In genomic region chr16:70700101-70701020, GRCh38 we compare ENCODE assay signal across 8 cellular contexts. TPM values are rescaled to one million over a fixed set of nuclear protein-coding genes. Genes with fewer than 3 reads are reported as not detected.
DNase-seq lines count a peak whose midpoint lies in the region; ATAC-seq, FAIRE-seq and TF ChIP-seq lines count a peak whose summit lies in the region.

No MANE protein-coding gene starts in this region.

- peak; percentile 9 to 57 for DNase-seq in NCI-H2081 (lab: John Stamatoyannopoulos, UW)
- DNase-seq in NCI-H2081 treated with DMSO at 0.1 percent for 48 hours (lab: John Stamatoyannopoulos, UW) = no peak
- DNase-seq in nephron progenitor cell = no peak
- peak; percentile 84 to 93 for DNase-seq in aorta
- no peak for DNase-seq in activated CD8-positive, alpha-beta T cell treated with anti-CD3 and anti-CD28 coated beads for 36 hours
- DNase-seq in COLO829 (ENCODE audit: low spot score) = no peak
- no peak for DNase-seq in small intestine

- H3K27me3 Mint-ChIP-seq in nephron progenitor cell (ENCODE audit: low read depth, poor library complexity) = peaks cover 4% of the 10 kb centered on the region
- no peaks in the 10 kb centered on the region for H3K27me3 Mint-ChIP-seq in activated CD8-positive, alpha-beta T cell treated with anti-CD3 and anti-CD28 coated beads for 36 hours

- intact Hi-C loops in aorta (cut with DNase I) = loop anchor here in 1 of 2 donors (5.0 kb wide), 1 partner anchor 47 kb away; no protein-coding TSS in a partner anchor
- intact Hi-C loops in activated CD8-positive, alpha-beta T cell treated with anti-CD3 and anti-CD28 coated beads for 36 hours (cut with micrococcal nuclease) = no loop called here

- no peak overlapping the region for H3K4me3 Mint-ChIP-seq in nephron progenitor cell
- no peak overlapping the region for H3K4me3 Mint-ChIP-seq in activated CD8-positive, alpha-beta T cell treated with anti-CD3 and anti-CD28 coated beads for 36 hours

- H3K4me1 Mint-ChIP-seq in nephron progenitor cell = peaks cover 59% of the 10 kb centered on the region
- peaks cover 30% of the 10 kb centered on the region for H3K4me1 Mint-ChIP-seq in activated CD8-positive, alpha-beta T cell treated with anti-CD3 and anti-CD28 coated beads for 36 hours (ENCODE audit: low read depth)

- no peaks in the 10 kb centered on the region for H3K36me3 ChIP-seq in ectodermal cell (ENCODE audit: control insufficient read depth, insufficient read depth, low read length)
- no peaks in the 10 kb centered on the region for H3K36me3 ChIP-seq in aorta (ENCODE audit: control insufficient read depth in 1 of 2, insufficient read depth in 2 of 2, low read length in 1 of 2)
- no peaks in the 10 kb centered on the region for H3K36me3 ChIP-seq in small intestine (ENCODE audit: control insufficient read depth in 2 of 2, insufficient read depth in 2 of 2, low read length in 2 of 2)

- peaks cover 13% of the 10 kb centered on the region for H3K36me3 Mint-ChIP-seq in nephron progenitor cell (ENCODE audit: low read depth)
- H3K36me3 Mint-ChIP-seq in activated CD8-positive, alpha-beta T cell treated with anti-CD3 and anti-CD28 coated beads for 36 hours (ENCODE audit: low read depth) = no peaks in the 10 kb centered on the region

- ATAC-seq in aorta (ENCODE audit: low FRiP score) = peak; percentile 72
- ATAC-seq in activated CD8-positive, alpha-beta T cell treated with anti-CD3 and anti-CD28 coated beads for 36 hours = no peak

- H3K27me3 ChIP-seq in ectodermal cell (ENCODE audit: control insufficient read depth, insufficient read depth, low read length, poor library complexity, severe bottlenecking) (no peaks in the 10 kb centered on the region), aorta (ENCODE audit: control insufficient read depth in 1 of 2, insufficient read depth in 2 of 2, low read length in 1 of 2) (no peaks in the 10 kb centered on the region), small intestine (ENCODE audit: control insufficient read depth in 2 of 2, insufficient read depth in 2 of 2, low read length in 2 of 2) (no peaks in the 10 kb centered on the region)

- no peaks in the 10 kb centered on the region for H3K9me3 Mint-ChIP-seq in nephron progenitor cell
- H3K9me3 Mint-ChIP-seq in activated CD8-positive, alpha-beta T cell treated with anti-CD3 and anti-CD28 coated beads for 36 hours = no peaks in the 10 kb centered on the region

- H3K9me3 ChIP-seq in ectodermal cell (ENCODE audit: control insufficient read depth, low read length) (no peaks in the 10 kb centered on the region), aorta (ENCODE audit: control insufficient read depth, low read length) (no peaks in the 10 kb centered on the region), small intestine (ENCODE audit: control insufficient read depth, low read depth) (no peaks in the 10 kb centered on the region)

- 91 to 93% methylated on average over 30 of the region's 30 CpGs for WGBS in ectodermal cell, 2 experiments
- 38 to 42% methylated on average over 30 of the region's 30 CpGs for WGBS in aorta, 2 donors
- WGBS in small intestine, 3 donors = 79 to 88% (median 85%) methylated on average over 29 to 30 of the region's 30 CpGs

- H3K4me3 ChIP-seq in ectodermal cell (ENCODE audit: insufficient read depth, low read depth, low read length) = no peak overlapping the region
- H3K4me3 ChIP-seq in aorta (ENCODE audit: low read length in 2 of 2) = no peak overlapping the region
- no peak overlapping the region for H3K4me3 ChIP-seq in small intestine (ENCODE audit: low read depth in 1 of 2, low read length in 2 of 2)

- no peak for FAIRE-seq in small intestine (lab: Jason Lieb, UNC)

- POLR2A ChIA-PET in activated CD8-positive, alpha-beta T cell treated with anti-CD3 and anti-CD28 coated beads for 36 hours (lab: Charles Lee) = no interaction called here

- H3K4me1 ChIP-seq in ectodermal cell (ENCODE audit: control insufficient read depth, insufficient read depth, low read length) (peaks cover 48% of the 10 kb centered on the region), aorta (ENCODE audit: control insufficient read depth in 1 of 2, insufficient read depth in 2 of 2, low read length in 2 of 2) (peaks cover 0 to 4% of the 10 kb centered on the region in 2 donors), small intestine (ENCODE audit: control insufficient read depth in 2 of 2, insufficient read depth in 1 of 2, low read depth in 1 of 2, low read length in 1 of 2) (peaks cover 0 to 7% of the 10 kb centered on the region in 2 donors)

- H3K27ac Mint-ChIP-seq in nephron progenitor cell = peak overlapping the region; percentile 88
- H3K27ac Mint-ChIP-seq in activated CD8-positive, alpha-beta T cell treated with anti-CD3 and anti-CD28 coated beads for 36 hours = no peak overlapping the region

- CTCF ChIA-PET in activated CD8-positive, alpha-beta T cell treated with anti-CD3 and anti-CD28 coated beads for 36 hours (lab: Charles Lee) = no interaction called here

- H3K27ac ChIP-seq in ectodermal cell (ENCODE audit: insufficient read depth, low read depth, low read length, poor library complexity, severe bottlenecking) (peak overlapping the region; percentile 33), aorta (ENCODE audit: low read depth in 1 of 2, low read length in 2 of 2) (peak overlapping the region; percentile 95 to 96), small intestine (ENCODE audit: low read depth in 1 of 2, low read length in 1 of 2) (peak overlapping the region in 1 of 2 donors; percentile 43)

- no peak for TF ChIP-seq CTCF in nephron progenitor cell (IDR thresholded peaks at IDR 0.05)
- TF ChIP-seq CTCF in activated CD8-positive, alpha-beta T cell treated with anti-CD3 and anti-CD28 coated beads for 36 hours (IDR thresholded peaks at IDR 0.05) = no peak

RNA-seq across cellular contexts. Expression of gene MTSS2, which starts 14.5 kb away (rescaled TPM):
- polyA plus RNA-seq in ectodermal cell (2013, experiment 1 of 4) = 83.6 TPM
- 65.7 TPM for polyA plus RNA-seq in ectodermal cell (2013, experiment 2 of 4)
- 67.5 TPM for polyA plus RNA-seq in ectodermal cell (2013, experiment 3 of 4)
- polyA plus RNA-seq in ectodermal cell (2013, experiment 4 of 4) = 64.8 TPM
- 10 to 100 TPM; 65.7 to 87.4 TPM for total RNA-seq in aorta
- polyA plus RNA-seq in aorta (10 to 100 TPM; 22.0 to 33.4 TPM), small intestine (10 to 100 TPM in 1 of 3 donors, 1 to 10 TPM in 2; 2.9 to 15.2 (median 7.3) TPM)
- total RNA-seq in activated CD8-positive, alpha-beta T cell treated with anti-CD3 and anti-CD28 coated beads for 36 hours = 1 to 10 TPM; 4.4 to 4.6 TPM

RNA-seq across cellular contexts. Expression of gene IL34, which starts 54.0 kb away (rescaled TPM):
- polyA plus RNA-seq in ectodermal cell (2013, experiment 1 of 4) = not detected
- 0.12 TPM for polyA plus RNA-seq in ectodermal cell (2013, experiment 2 of 4)
- not detected for polyA plus RNA-seq in ectodermal cell (2013, experiment 3 of 4)
- not detected for polyA plus RNA-seq in ectodermal cell (2013, experiment 4 of 4)
- 10 to 100 TPM; 14.2 to 21.9 TPM for total RNA-seq in aorta
- polyA plus RNA-seq in aorta (10 to 100 TPM; 19.4 to 98.6 TPM), small intestine (1 to 10 TPM in 2 of 3 donors, not detected in 1; 1.5 to 6.5 TPM)
- not detected for total RNA-seq in activated CD8-positive, alpha-beta T cell treated with anti-CD3 and anti-CD28 coated beads for 36 hours

Comparison
In these comparisons a context has a peak if more than half of its experiments do, and no peak if none do; other contexts are left out.
1. DNase-seq: peak in NCI-H2081 (2 of 2) and aorta (2 of 2); none in NCI-H2081 treated with DMSO at 0.1 percent for 48 hours (single experiment), nephron progenitor cell (single experiment), activated CD8-positive, alpha-beta T cell treated with anti-CD3 and anti-CD28 coated beads for 36 hours (single experiment), COLO829 (single experiment) and small intestine (single experiment).
2. RNA of gene MTSS2, which starts 14.5 kb away (total RNA-seq): 65.7 to 87.4 TPM in aorta; 4.4 to 4.6 TPM in activated CD8-positive, alpha-beta T cell treated with anti-CD3 and anti-CD28 coated beads for 36 hours; every median in the first group is over 10 times any median in the second.
3. RNA of gene IL34, which starts 54.0 kb away (total RNA-seq): 14.2 to 21.9 TPM in aorta; not detected in activated CD8-positive, alpha-beta T cell treated with anti-CD3 and anti-CD28 coated beads for 36 hours; every median in the first group is over 10 times any median in the second.